27 cellular contexts compared by ENCODE assay signal in genomic region chr18:37107748-37108522, GRCh38.
A peak's percentile ranks its signal among the peaks of the same experiment; 100 is the strongest.
DNase-seq lines count a peak whose midpoint lies in the region; ATAC-seq and TF ChIP-seq lines count a peak whose summit lies in the region.
"Had no signal": no experiment of that assay in that cellular context is flagged by ENCODE, and none has a peak within 500 bp of the region (broad histone marks: within the 10 kb centered on the region; RNA-seq: fewer than 3 reads in every experiment).

No MANE protein-coding gene starts in this region.

- DNase-seq in NCI-H1436 (lab: John Stamatoyannopoulos, UW) (peak; percentile 2), NCI-H1436 treated with DMSO at 0.1 percent for 48 hours (lab: John Stamatoyannopoulos, UW) (no peak), NCI-H2081 treated with DMSO at 0.1 percent for 48 hours (lab: John Stamatoyannopoulos, UW) (peak; percentile 17), NCI-H774 (lab: John Stamatoyannopoulos, UW) (peak; percentile 73), upper lobe of right lung (no peak), nephron progenitor cell (no peak), occipital lobe (lab: John Stamatoyannopoulos, UW) (no peak)
- DNase-seq: activated gamma-delta T cell; activated naive CD8-positive, alpha-beta T cell treated with anti-CD3 and anti-CD28 coated beads, Interleukin-2, amount 10 ng/mL, durations not matched to agents 7 days and 5 days; activated T-cell treated with anti-CD3 and anti-CD28 coated beads, Interleukin-2, amount 50 U/mL, for 4 hours; colonic mucosa; effector CD8-positive, alpha-beta T cell; left colon; NCI-H524; ovary; retina; trophoblast cell had no signal

- intact Hi-C loops in upper lobe of right lung (cut with DNase I) = no loop called here

- H3K27ac Mint-ChIP-seq in nephron progenitor cell = no peak overlapping the region
- H3K27ac Mint-ChIP-seq: activated naive CD8-positive, alpha-beta T cell treated with anti-CD3 and anti-CD28 coated beads, Interleukin-2, amount 10 ng/mL, durations not matched to agents 7 days and 5 days; IgD-negative memory B cell; stimulated activated memory B cell treated with anti-CD40 and anti-IgM and Interleukin-4, amounts not matched to agents 10 μg/mL and 1 μg/mL and 100 μg/mL, for 72 hours; T-helper 1 cell treated with Interleukin-12 subunit alpha and Interleukin-12 subunit beta and Interleukin-4 antibody, amounts not matched to agents 30 μg/mL and 1 μg/mL, for 36 hours had no signal

- no peaks in the 10 kb centered on the region for H3K4me1 Mint-ChIP-seq in nephron progenitor cell
- H3K4me1 Mint-ChIP-seq: activated naive CD8-positive, alpha-beta T cell treated with anti-CD3 and anti-CD28 coated beads, Interleukin-2, amount 10 ng/mL, durations not matched to agents 7 days and 5 days; stimulated activated memory B cell treated with anti-CD40 and anti-IgM and Interleukin-4, amounts not matched to agents 10 μg/mL and 1 μg/mL and 100 μg/mL, for 72 hours had no signal

- H3K27me3 ChIP-seq in upper lobe of right lung = no peaks in the 10 kb centered on the region
- H3K27me3 ChIP-seq: ascending aorta, cardiac muscle cell, colonic mucosa, ovary had no signal

- H3K4me3 ChIP-seq in upper lobe of right lung = no peak overlapping the region
- H3K4me3 ChIP-seq: ascending aorta, cardiac muscle cell, colonic mucosa, ovary, SK-N-MC, skin epidermis had no signal

- no peak overlapping the region for H3K27ac ChIP-seq in upper lobe of right lung
- H3K27ac ChIP-seq: 22Rv1, ascending aorta, C4-2B, cardiac muscle cell, colonic mucosa, ovary, SK-N-MC, skin epidermis had no signal

- peaks cover 23% of the 10 kb centered on the region for H3K9me3 Mint-ChIP-seq in nephron progenitor cell

- H3K9me3 ChIP-seq in upper lobe of right lung = no peaks in the 10 kb centered on the region
- H3K9me3 ChIP-seq: colonic mucosa, ovary had no signal

- no peak for TF ChIP-seq CTCF in upper lobe of right lung (IDR thresholded peaks at IDR 0.05)
- TF ChIP-seq CTCF in nephron progenitor cell (IDR thresholded peaks at IDR 0.05) = no peak

- H3K27me3 Mint-ChIP-seq in nephron progenitor cell (ENCODE audit: low read depth, poor library complexity) = no peaks in the 10 kb centered on the region
- H3K27me3 Mint-ChIP-seq: activated naive CD8-positive, alpha-beta T cell treated with anti-CD3 and anti-CD28 coated beads, Interleukin-2, amount 10 ng/mL, durations not matched to agents 7 days and 5 days; IgD-negative memory B cell; stimulated activated memory B cell treated with anti-CD40 and anti-IgM and Interleukin-4, amounts not matched to agents 10 μg/mL and 1 μg/mL and 100 μg/mL, for 72 hours had no signal

- H3K36me3 ChIP-seq in upper lobe of right lung = no peaks in the 10 kb centered on the region
- H3K36me3 ChIP-seq: ascending aorta, cardiac muscle cell, colonic mucosa, ovary had no signal

- ATAC-seq in upper lobe of right lung = peak; percentile 81
- ATAC-seq in GM18873 (IDR thresholded peaks at IDR 0.05; ENCODE audit: low FRiP score, unreplicated experiment) = no peak
- ATAC-seq: activated T-cell treated with anti-CD3 and anti-CD28 coated beads, Interleukin-2, amount 50 U/mL, for 4 hours; left colon; stimulated activated memory B cell treated with anti-CD40 and anti-IgM and Interleukin-4, amounts not matched to agents 10 μg/mL and 1 μg/mL and 100 μg/mL, for 72 hours had no signal

- no peaks in the 10 kb centered on the region for H3K4me1 ChIP-seq in upper lobe of right lung
- H3K4me1 ChIP-seq: ascending aorta, colonic mucosa had no signal

- peaks cover 16% of the 10 kb centered on the region for H3K36me3 Mint-ChIP-seq in nephron progenitor cell (ENCODE audit: low read depth)
- H3K36me3 Mint-ChIP-seq: IgD-negative memory B cell had no signal

- H3K4me3 Mint-ChIP-seq in nephron progenitor cell = no peak overlapping the region
- H3K4me3 Mint-ChIP-seq: activated naive CD8-positive, alpha-beta T cell treated with anti-CD3 and anti-CD28 coated beads, Interleukin-2, amount 10 ng/mL, durations not matched to agents 7 days and 5 days; activated T-cell treated with anti-CD3 and anti-CD28 coated beads, Interleukin-2, amount 50 U/mL, for 4 hours; IgD-negative memory B cell; stimulated activated memory B cell treated with anti-CD40 and anti-IgM and Interleukin-4, amounts not matched to agents 10 μg/mL and 1 μg/mL and 100 μg/mL, for 72 hours; T-helper 1 cell treated with Interleukin-12 subunit alpha and Interleukin-12 subunit beta and Interleukin-4 antibody, amounts not matched to agents 30 μg/mL and 1 μg/mL, for 36 hours had no signal

Comparison
In these comparisons a context has a peak if more than half of its experiments do, and no peak if none do; other contexts are left out.
1. DNase-seq: peak in NCI-H1436 (single experiment), NCI-H2081 treated with DMSO at 0.1 percent for 48 hours (single experiment) and NCI-H774 (single experiment); none in NCI-H1436 treated with DMSO at 0.1 percent for 48 hours (single experiment), upper lobe of right lung (single experiment), nephron progenitor cell (single experiment) and occipital lobe (single experiment).